15 cellular contexts compared by ENCODE assay signal in genomic region chr12:49748306-49748705, GRCh38. TPM values are rescaled to one million over a fixed set of nuclear protein-coding genes. Genes with fewer than 3 reads are reported as not detected.
DNase-seq lines count a peak whose midpoint lies in the region; ATAC-seq and TF ChIP-seq lines count a peak whose summit lies in the region.
"Had no signal": no experiment of that assay in that cellular context is flagged by ENCODE, and none has a peak within 500 bp of the region (broad histone marks: within the 10 kb centered on the region; RNA-seq: fewer than 3 reads in every experiment).

No MANE protein-coding gene starts in this region.

- no peak for ATAC-seq in activated T-helper 17 cell treated with anti-CD3 and anti-CD28 coated beads, Interleukin-2, amount 50 U/mL, for 72 hours (replicated peaks)
- no peak for ATAC-seq in HG02678 (IDR thresholded peaks at IDR 0.05; ENCODE audit: unreplicated experiment)

- no TSS peak for BruUV-seq in MCF 10A (replicated peaks; lab: Mats Ljungman, UMichigan)

- TF ChIP-seq CTCF in AG04450 (IDR thresholded peaks at IDR 0.05; ENCODE audit: low read depth, low read length) (no peak), osteocyte (IDR thresholded peaks at IDR 0.05) (no peak), MCF 10A (IDR thresholded peaks at IDR 0.05; ENCODE audit: unreplicated experiment) (no peak)

- DNase-seq in AG04450 (ENCODE audit: low read depth, low spot score) (no peak), EH (ENCODE audit: low read depth) (peak; percentile 45), iris pigment epithelial cell (ENCODE audit: low read depth) (peak; percentile 43), osteocyte (ENCODE audit: extremely low spot score, unreplicated experiment) (no peak), MCF 10A (ENCODE audit: unreplicated experiment) (no peak), NCI-H1105 treated with DMSO at 0.1 percent for 48 hours (lab: John Stamatoyannopoulos, UW) (no peak)
- DNase-seq: activated CD4-positive, alpha-beta T cell treated with anti-CD3 and anti-CD28 coated beads, Interleukin-2, amount 50 U/mL, for 4 hours; head of caudate nucleus; lower lobe of right lung; NCI-H2081; NK-92 treated with Interleukin-12 subunit alpha and Interleukin-12 subunit beta, amount 100 ng/mL, for 24 hours had no signal

- H3K36me3 Mint-ChIP-seq in activated T-helper 17 cell treated with anti-CD3 and anti-CD28 coated beads, Interleukin-2, amount 50 U/mL, for 72 hours (ENCODE audit: low read depth), result peaks cover 100% of the 10 kb centered on the region
- H3K36me3 Mint-ChIP-seq in osteocyte (ENCODE audit: unreplicated experiment), result peaks cover 13% of the 10 kb centered on the region
- peaks cover 47% of the 10 kb centered on the region for H3K36me3 Mint-ChIP-seq in MCF 10A (ENCODE audit: insufficient read depth, unreplicated experiment)

- H3K27ac Mint-ChIP-seq in activated T-helper 17 cell treated with anti-CD3 and anti-CD28 coated beads, Interleukin-2, amount 50 U/mL, for 72 hours, result peak overlapping the region; percentile 90
- H3K27ac Mint-ChIP-seq in osteocyte (ENCODE audit: unreplicated experiment), result no peak overlapping the region
- H3K27ac Mint-ChIP-seq in MCF 10A (ENCODE audit: low read depth, unreplicated experiment), result no peak overlapping the region

- POLR2A ChIA-PET in AG04450 (lab: Yijun Ruan, JAX) (no interaction called here), MCF 10A (lab: Yijun Ruan, JAX) (interaction anchor here (0.9 to 1.9 kb wide), 2 partner anchors 14 to 18 kb away, joined by 3 to 5 read pairs; no protein-coding TSS in a partner anchor)

- H3K27ac ChIP-seq in AG04450 (ENCODE audit: low read depth, low read length), result peak overlapping the region; percentile 48
- H3K27ac ChIP-seq: C4-2B, lower lobe of right lung had no signal

- no peaks in the 10 kb centered on the region for H3K27me3 Mint-ChIP-seq in activated T-helper 17 cell treated with anti-CD3 and anti-CD28 coated beads, Interleukin-2, amount 50 U/mL, for 72 hours
- H3K27me3 Mint-ChIP-seq in osteocyte (ENCODE audit: unreplicated experiment) (no peaks in the 10 kb centered on the region), MCF 10A (ENCODE audit: insufficient read depth, unreplicated experiment) (no peaks in the 10 kb centered on the region)
- H3K27me3 Mint-ChIP-seq: progenitor cell of endocrine pancreas had no signal

- no peaks in the 10 kb centered on the region for H3K27me3 ChIP-seq in AG04450 (ENCODE audit: control insufficient read depth, insufficient read depth, low read length)

- no peak overlapping the region for H3K4me3 ChIP-seq in AG04450 (ENCODE audit: low read depth, low read length)
- H3K4me3 ChIP-seq: lower lobe of right lung had no signal

- intact Hi-C loops in MCF 10A (cut with micrococcal nuclease), result no loop called here

- no peaks in the 10 kb centered on the region for H3K9me3 ChIP-seq in AG04450 (ENCODE audit: control insufficient read depth, insufficient read depth, low read length)
- H3K9me3 ChIP-seq: lower lobe of right lung had no signal

- CTCF ChIA-PET in AG04450 (lab: Charles Lee) (interaction anchor here (0.9 to 2.8 kb wide), 3 partner anchors 9 to 101 kb away, joined by 3 to 13 read pairs (median 3); no protein-coding TSS in a partner anchor), MCF 10A (lab: Yijun Ruan, JAX) (interaction anchor here (0.5 to 3.6 kb wide), 9 partner anchors 9 to 186 kb away, joined by 3 to 15 read pairs (median 4); no protein-coding TSS in a partner anchor)

- H3K4me3 Mint-ChIP-seq in activated T-helper 17 cell treated with anti-CD3 and anti-CD28 coated beads, Interleukin-2, amount 50 U/mL, for 72 hours, result peak overlapping the region; percentile 81
- H3K4me3 Mint-ChIP-seq in osteocyte (ENCODE audit: unreplicated experiment) (no peak overlapping the region), MCF 10A (ENCODE audit: unreplicated experiment) (no peak overlapping the region)

- H3K9me3 Mint-ChIP-seq in activated T-helper 17 cell treated with anti-CD3 and anti-CD28 coated beads, Interleukin-2, amount 50 U/mL, for 72 hours, result no peaks in the 10 kb centered on the region
- no peaks in the 10 kb centered on the region for H3K9me3 Mint-ChIP-seq in osteocyte (ENCODE audit: unreplicated experiment)
- no peaks in the 10 kb centered on the region for H3K9me3 Mint-ChIP-seq in MCF 10A (ENCODE audit: unreplicated experiment)

- H3K4me1 Mint-ChIP-seq in activated T-helper 17 cell treated with anti-CD3 and anti-CD28 coated beads, Interleukin-2, amount 50 U/mL, for 72 hours, result peaks cover 67% of the 10 kb centered on the region
- peaks cover 44% of the 10 kb centered on the region for H3K4me1 Mint-ChIP-seq in osteocyte (ENCODE audit: unreplicated experiment)
- H3K4me1 Mint-ChIP-seq in MCF 10A (ENCODE audit: insufficient read depth, unreplicated experiment), result peaks cover 23% of the 10 kb centered on the region

RNA-seq across cellular contexts. Expression of gene TMBIM6, which starts 6.9 kb away (rescaled TPM):
- 711 and 906 TPM in 2 replicates for polyA plus RNA-seq in AG04450 (2011; rRNA removed)
- polyA minus RNA-seq in AG04450 (2011; rRNA and poly(A)+ RNA removed), result 268 and 289 TPM in 2 replicates
- 100 to 1,000 TPM; 407 to 411 TPM for total RNA-seq in activated T-helper 17 cell treated with anti-CD3 and anti-CD28 coated beads, Interleukin-2, amount 50 U/mL, for 72 hours
- total RNA-seq in osteocyte (385 TPM in 2 replicates), MCF 10A (2022) (517 and 606 TPM in 2 replicates)

RNA-seq across cellular contexts. Expression of gene FMNL3, which starts 41.1 kb away (rescaled TPM):
- polyA plus RNA-seq in AG04450 (2011; rRNA removed), result 15.8 and 16.1 TPM in 2 replicates
- 46.7 and 51.6 TPM in 2 replicates for polyA minus RNA-seq in AG04450 (2011; rRNA and poly(A)+ RNA removed)
- 10 to 100 TPM; 19.9 to 33.8 TPM for total RNA-seq in activated T-helper 17 cell treated with anti-CD3 and anti-CD28 coated beads, Interleukin-2, amount 50 U/mL, for 72 hours
- 37.4 and 37.7 TPM in 2 replicates for total RNA-seq in osteocyte
- total RNA-seq in MCF 10A (2022), result 0.58 and 0.91 TPM in 2 replicates

Comparison
In these comparisons a context has a peak if more than half of its experiments do, and no peak if none do; other contexts are left out.
1. DNase-seq: peak in EH (single experiment) and iris pigment epithelial cell (single experiment); none in AG04450 (single experiment), osteocyte (single experiment), MCF 10A (single experiment) and NCI-H1105 treated with DMSO at 0.1 percent for 48 hours (single experiment).
2. RNA of gene FMNL3, which starts 41.1 kb away (total RNA-seq): 37.4 to 37.7 TPM in osteocyte and 19.9 to 33.8 TPM in activated T-helper 17 cell treated with anti-CD3 and anti-CD28 coated beads, Interleukin-2, amount 50 U/mL, for 72 hours; 0.58 to 0.91 TPM in MCF 10A; every median in the first group is over 10 times any median in the second.